ENCODE assay signal across 8 cellular contexts in genomic region chr22:20015971-20016733, GRCh38. TPM values are rescaled to one million over a fixed set of nuclear protein-coding genes. Genes with fewer than 3 reads are reported as not detected.
DNase-seq lines count a peak whose midpoint lies in the region; ATAC-seq, FAIRE-seq and TF ChIP-seq lines count a peak whose summit lies in the region.

No MANE protein-coding gene starts in this region.

- ATAC-seq in pancreas (peak; percentile 3 to 14 (median 6)), HG03095 (IDR thresholded peaks at IDR 0.05; ENCODE audit: unreplicated experiment) (no peak)

- no peaks in the 10 kb centered on the region for H3K36me3 ChIP-seq in HAP-1 (replicated peaks)
- no peaks in the 10 kb centered on the region for H3K36me3 ChIP-seq in pancreas

- in situ Hi-C loops in HAP-1 (cut with MboI; ENCODE audit: low sequenced_read_pairs): loop anchor here (10.0 kb wide), 1 partner anchor 59 kb away; no protein-coding TSS in a partner anchor

- H3K4me1 ChIP-seq in HAP-1: peaks cover 7% of the 10 kb centered on the region
- peaks cover 0 to 7% (median 4%) of the 10 kb centered on the region in 3 donors for H3K4me1 ChIP-seq in pancreas

- 0 to 1% methylated on average over 79 to 101 of the region's 101 CpGs for WGBS in pancreas, 2 donors

- H3K9me3 ChIP-seq in HAP-1: no peaks in the 10 kb centered on the region; the same call in 1 of the 2 replicates
- no peaks in the 10 kb centered on the region for H3K9me3 ChIP-seq in pancreas

- H3K27me3 ChIP-seq in HAP-1 (ENCODE audit: low read depth) (no peaks in the 10 kb centered on the region), pancreas (no peaks in the 10 kb centered on the region)

- peak overlapping the region; percentile 67 for H3K4me3 ChIP-seq in HAP-1
- peak overlapping the region; percentile 60 for H3K4me3 ChIP-seq in WI38 (ENCODE audit: low read depth, low read length)
- H3K4me3 ChIP-seq in fibroblast of pulmonary artery (replicated peaks; ENCODE audit: low read depth, low read length): peak overlapping the region; percentile 58
- H3K4me3 ChIP-seq in pancreas: peak overlapping the region; percentile 81 to 91 (median 88)

- no peak for TF ChIP-seq CTCF in 22Rv1 (IDR thresholded peaks at IDR 0.05)
- TF ChIP-seq CTCF in WI38 (IDR thresholded peaks at IDR 0.05; ENCODE audit: low read depth, low read length): no peak
- TF ChIP-seq CTCF in fibroblast of pulmonary artery (IDR thresholded peaks at IDR 0.05; ENCODE audit: low read length, missing control alignments): no peak
- no peak for TF ChIP-seq CTCF in pancreas (IDR thresholded peaks at IDR 0.05)

- intact Hi-C loops in pancreas (cut with DNase I): no loop called here

- FAIRE-seq in pancreas (lab: Jason Lieb, UNC): no peak
- no peak for FAIRE-seq in HTR-8/SVneo (lab: Jason Lieb, UNC)

- DNase-seq in HAP-1 (ENCODE audit: low spot score in 2 of 2) (peak; percentile 31 to 71), fibroblast of pulmonary artery (ENCODE audit: low read depth) (no peak), pancreas (peak in 5 of 6 donors; percentile 48 to 84 (median 72)), HTR-8/SVneo (ENCODE audit: insufficient read length, low spot score) (no peak), GM19238 (ENCODE audit: insufficient read length, low spot score) (no peak)

- peak overlapping the region; percentile 54 for H3K27ac ChIP-seq in 22Rv1
- peak overlapping the region in 2 of 4 donors; percentile 7 to 37 for H3K27ac ChIP-seq in pancreas

RNA-seq across cellular contexts. Expression of gene ARVCF, which starts 0.5 kb away (rescaled TPM):
- total RNA-seq in pancreas: 10 to 100 TPM in 3 of 6 donors, 1 to 10 TPM in 3; 5.0 to 19.4 (median 9.5) TPM
- polyA plus RNA-seq in pancreas: 10 to 100 TPM; 52.5 to 57.8 TPM

RNA-seq across cellular contexts. Expression of gene TANGO2, which starts 4.8 kb away (rescaled TPM):
- 10 to 100 TPM in 3 of 6 donors, 1 to 10 TPM in 3; 4.0 to 18.3 (median 9.6) TPM for total RNA-seq in pancreas
- 10 to 100 TPM; 16.5 to 20.4 TPM for polyA plus RNA-seq in pancreas

Comparison
In these comparisons a context has a peak if more than half of its experiments do, and no peak if none do; other contexts are left out.
1. DNase-seq: peak in HAP-1 (2 of 2) and pancreas (5 of 6); none in fibroblast of pulmonary artery (single experiment), HTR-8/SVneo (single experiment) and GM19238 (single experiment).
2. Peak in every context shown above with its lines, with median percentiles within 50 percentile points of each other: H3K4me3 ChIP-seq.